Comparison of ENCODE assay signal across 1 cellular context in the genomic region with DNA sequence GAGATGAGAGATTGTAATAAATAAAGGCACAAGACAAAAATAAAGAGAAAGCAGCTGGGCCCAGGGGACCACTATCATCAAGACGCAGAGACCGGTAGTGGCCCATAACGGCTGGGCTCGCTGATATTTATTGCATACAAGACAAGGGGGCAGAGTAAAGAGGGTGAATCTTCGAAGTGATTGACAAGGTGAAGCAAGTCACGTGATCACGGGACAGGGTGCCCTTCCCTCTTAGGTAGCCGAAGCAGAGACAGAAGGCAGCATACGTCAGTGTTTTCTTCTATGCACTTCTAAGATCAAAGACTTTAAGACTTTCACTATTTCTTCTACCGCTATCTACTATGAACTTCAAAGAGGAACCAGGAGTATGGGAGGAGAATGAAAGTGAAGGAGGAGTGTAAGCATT.
TF ChIP-seq lines count a peak whose summit lies in the region.

No MANE protein-coding gene starts in this region.

TF ChIP-seq in K562, 482 proteins besides CTCF, POLR2A, EP300 and RAD21 (continued from another document and continues in another):
- TF ChIP-seq THRB (CRISPR knock-in tag; conservative IDR thresholded peaks at IDR 0.05) (0 out of 2 replicates have a peak, but pooled peaks have one; percentile 14), ZNF124 (CRISPR knock-in tag; IDR thresholded peaks at IDR 0.05) (no peak), RBBP5 (IDR thresholded peaks at IDR 0.05; ENCODE audit: borderline replicate concordance, insufficient read depth, low read length, poor library complexity, severe bottlenecking) (no peak), SLC30A9 (CRISPR knock-in tag; IDR thresholded peaks at IDR 0.05) (no peak), BHLHE40 (IDR thresholded peaks at IDR 0.05; ENCODE audit: low read length) (peak; percentile 47), SAFB (IDR thresholded peaks at IDR 0.05; ENCODE audit: borderline replicate concordance, low read depth, low read length) (no peak), ZNF134 (CRISPR knock-in tag; conservative IDR thresholded peaks at IDR 0.05) (no peak), FOXP1 (CRISPR knock-in tag; IDR thresholded peaks at IDR 0.05) (no peak), ZNF77 (CRISPR knock-in tag; IDR thresholded peaks at IDR 0.05) (no peak), FOXA1 (IDR thresholded peaks at IDR 0.05; ENCODE audit: borderline replicate concordance) (no peak), BRD4 (IDR thresholded peaks at IDR 0.05) (no peak), GABPB2 (CRISPR knock-in tag; conservative IDR thresholded peaks at IDR 0.05) (no peak), MAFK (IDR thresholded peaks at IDR 0.05; ENCODE audit: low read length) (no peak), ZNF717 (CRISPR knock-in tag; IDR thresholded peaks at IDR 0.05) (no peak), EP400 (IDR thresholded peaks at IDR 0.05) (no peak), KAT7 (CRISPR knock-in tag; IDR thresholded peaks at IDR 0.05; ENCODE audit: borderline replicate concordance) (no peak), TAF7 (tag; IDR thresholded peaks at IDR 0.05) (no peak), ZNF431 (CRISPR knock-in tag; IDR thresholded peaks at IDR 0.05) (no peak), TAF1 (IDR thresholded peaks at IDR 0.05; ENCODE audit: control insufficient read depth, extremely low read depth, insufficient read depth, low read length, severe bottlenecking) (no peak), PHB2 (IDR thresholded peaks at IDR 0.05; ENCODE audit: low read depth) (no peak), HSF4 (CRISPR knock-in tag; IDR thresholded peaks at IDR 0.05; ENCODE audit: borderline replicate concordance) (no peak), JUND (IDR thresholded peaks at IDR 0.05; ENCODE audit: borderline replicate concordance, low read depth, low read length) (no peak), JUND (tag; IDR thresholded peaks at IDR 0.05; ENCODE audit: borderline replicate concordance, low read depth, low read length) (no peak), CBFA2T2 (conservative IDR thresholded peaks at IDR 0.05) (peak; percentile 61), SETDB1 (IDR thresholded peaks at IDR 0.05; ENCODE audit: low read length) (no peak), ETS2 (tag; IDR thresholded peaks at IDR 0.05; ENCODE audit: borderline replicate concordance, poor library complexity, severe bottlenecking) (no peak), IRF9 (tag; IDR thresholded peaks at IDR 0.05) (no peak), ZNF644 (tag; IDR thresholded peaks at IDR 0.05; ENCODE audit: low read depth) (no peak), DNMT1 (IDR thresholded peaks at IDR 0.05) (no peak), MEIS2 (IDR thresholded peaks at IDR 0.05; ENCODE audit: partially characterized antibody) (no peak), HIVEP1 (CRISPR knock-in tag; IDR thresholded peaks at IDR 0.05) (no peak), SUPT5H (IDR thresholded peaks at IDR 0.05) (0 out of 2 replicates have a peak, but pooled peaks have one; percentile 7), RBFOX2 (IDR thresholded peaks at IDR 0.05; ENCODE audit: low read depth, low read length) (no peak), NFYB (IDR thresholded peaks at IDR 0.05; ENCODE audit: extremely low read depth, insufficient read length) (no peak), THRA (IDR thresholded peaks at IDR 0.05) (no peak), PURB (CRISPR knock-in tag; IDR thresholded peaks at IDR 0.05; ENCODE audit: low read depth) (no peak), MECOM (CRISPR knock-in tag; IDR thresholded peaks at IDR 0.05) (no peak), RBM22 (IDR thresholded peaks at IDR 0.05; ENCODE audit: low read depth, low read length, poor library complexity, severe bottlenecking) (no peak), ZBTB40 (IDR thresholded peaks at IDR 0.05) (no peak), ZBTB40 (CRISPR knock-in tag; IDR thresholded peaks at IDR 0.05) (no peak), ZNF57 (CRISPR knock-in tag; IDR thresholded peaks at IDR 0.05) (no peak), POLR2B (IDR thresholded peaks at IDR 0.05; ENCODE audit: low read depth, partially characterized antibody) (no peak), TOE1 (IDR thresholded peaks at IDR 0.05; ENCODE audit: borderline replicate concordance) (peak; percentile 89), TOE1 (CRISPR knock-in tag; IDR thresholded peaks at IDR 0.05; ENCODE audit: borderline replicate concordance, low read depth) (no peak), CBFA2T3 (IDR thresholded peaks at IDR 0.05) (peak; percentile 45), ZNF707 (CRISPR knock-in tag; conservative IDR thresholded peaks at IDR 0.05) (no peak), ZNF384 (IDR thresholded peaks at IDR 0.05; ENCODE audit: low read depth, low read length) (no peak)
- TF ChIP-seq, protein P1, sequence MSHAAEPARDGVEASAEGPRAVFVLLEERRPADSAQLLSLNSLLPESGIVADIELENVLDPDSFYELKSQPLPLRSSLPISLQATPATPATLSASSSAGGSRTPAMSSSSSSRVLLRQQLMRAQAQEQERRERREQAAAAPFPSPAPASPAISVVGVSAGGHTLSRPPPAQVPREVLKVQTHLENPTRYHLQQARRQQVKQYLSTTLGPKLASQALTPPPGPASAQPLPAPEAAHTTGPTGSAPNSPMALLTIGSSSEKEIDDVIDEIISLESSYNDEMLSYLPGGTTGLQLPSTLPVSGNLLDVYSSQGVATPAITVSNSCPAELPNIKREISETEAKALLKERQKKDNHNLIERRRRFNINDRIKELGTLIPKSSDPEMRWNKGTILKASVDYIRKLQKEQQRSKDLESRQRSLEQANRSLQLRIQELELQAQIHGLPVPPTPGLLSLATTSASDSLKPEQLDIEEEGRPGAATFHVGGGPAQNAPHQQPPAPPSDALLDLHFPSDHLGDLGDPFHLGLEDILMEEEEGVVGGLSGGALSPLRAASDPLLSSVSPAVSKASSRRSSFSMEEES (CRISPR knock-in tag; IDR thresholded peaks at IDR 0.05), result peak; percentile 80
- TF ChIP-seq, protein P2, sequence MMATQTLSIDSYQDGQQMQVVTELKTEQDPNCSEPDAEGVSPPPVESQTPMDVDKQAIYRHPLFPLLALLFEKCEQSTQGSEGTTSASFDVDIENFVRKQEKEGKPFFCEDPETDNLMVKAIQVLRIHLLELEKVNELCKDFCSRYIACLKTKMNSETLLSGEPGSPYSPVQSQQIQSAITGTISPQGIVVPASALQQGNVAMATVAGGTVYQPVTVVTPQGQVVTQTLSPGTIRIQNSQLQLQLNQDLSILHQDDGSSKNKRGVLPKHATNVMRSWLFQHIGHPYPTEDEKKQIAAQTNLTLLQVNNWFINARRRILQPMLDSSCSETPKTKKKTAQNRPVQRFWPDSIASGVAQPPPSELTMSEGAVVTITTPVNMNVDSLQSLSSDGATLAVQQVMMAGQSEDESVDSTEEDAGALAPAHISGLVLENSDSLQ (IDR thresholded peaks at IDR 0.05), result peak; percentile 79
- TF ChIP-seq, protein P3, sequence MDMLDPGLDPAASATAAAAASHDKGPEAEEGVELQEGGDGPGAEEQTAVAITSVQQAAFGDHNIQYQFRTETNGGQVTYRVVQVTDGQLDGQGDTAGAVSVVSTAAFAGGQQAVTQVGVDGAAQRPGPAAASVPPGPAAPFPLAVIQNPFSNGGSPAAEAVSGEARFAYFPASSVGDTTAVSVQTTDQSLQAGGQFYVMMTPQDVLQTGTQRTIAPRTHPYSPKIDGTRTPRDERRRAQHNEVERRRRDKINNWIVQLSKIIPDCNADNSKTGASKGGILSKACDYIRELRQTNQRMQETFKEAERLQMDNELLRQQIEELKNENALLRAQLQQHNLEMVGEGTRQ (CRISPR knock-in tag; IDR thresholded peaks at IDR 0.05), result peak; percentile 45; the same call in 1 of the 2 replicates
- TF ChIP-seq, protein P4, sequence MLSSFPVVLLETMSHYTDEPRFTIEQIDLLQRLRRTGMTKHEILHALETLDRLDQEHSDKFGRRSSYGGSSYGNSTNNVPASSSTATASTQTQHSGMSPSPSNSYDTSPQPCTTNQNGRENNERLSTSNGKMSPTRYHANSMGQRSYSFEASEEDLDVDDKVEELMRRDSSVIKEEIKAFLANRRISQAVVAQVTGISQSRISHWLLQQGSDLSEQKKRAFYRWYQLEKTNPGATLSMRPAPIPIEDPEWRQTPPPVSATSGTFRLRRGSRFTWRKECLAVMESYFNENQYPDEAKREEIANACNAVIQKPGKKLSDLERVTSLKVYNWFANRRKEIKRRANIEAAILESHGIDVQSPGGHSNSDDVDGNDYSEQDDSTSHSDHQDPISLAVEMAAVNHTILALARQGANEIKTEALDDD (IDR thresholded peaks at IDR 0.05), result no peak
